In the genomic region with DNA sequence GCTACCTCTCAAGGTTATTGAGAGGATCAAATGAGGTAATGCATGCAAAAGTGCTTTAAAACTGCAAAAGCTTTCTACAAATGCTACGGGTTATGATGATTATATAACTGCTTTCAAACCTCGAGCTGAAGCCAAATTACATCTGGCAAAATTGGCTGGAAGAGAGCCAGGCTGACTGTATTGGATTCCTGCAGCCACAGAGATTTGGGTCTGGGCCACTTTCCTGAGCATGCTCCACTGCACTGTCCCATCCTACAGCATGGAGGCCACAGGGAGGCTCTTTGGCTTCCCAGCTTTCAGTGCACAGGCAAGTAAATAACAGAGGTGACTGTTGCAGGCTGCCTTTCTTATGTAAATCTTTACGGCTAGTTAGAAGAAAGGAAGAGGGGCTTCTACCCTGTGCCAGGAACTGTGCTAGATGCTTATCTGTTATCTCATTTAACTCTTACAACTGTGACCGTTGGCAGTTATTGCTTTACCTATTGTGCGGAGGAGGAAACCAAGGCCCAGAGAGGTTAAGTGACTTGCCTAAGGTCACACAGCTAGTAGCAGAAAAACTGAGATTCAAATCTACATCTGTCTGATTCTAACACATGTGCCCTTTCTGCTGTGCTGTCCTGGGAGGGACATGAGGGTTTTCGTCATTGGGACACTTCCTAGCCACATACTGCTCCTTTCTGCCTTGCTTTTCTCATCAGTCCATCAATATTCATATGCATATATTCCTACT, we compare ENCODE assay signal across 2 cellular contexts.
TF ChIP-seq lines count a peak whose summit lies in the region.

No MANE protein-coding gene starts in this region.

TF ChIP-seq in SK-N-SH, 30 proteins besides CTCF, POLR2A, EP300 and RAD21 (continued from another document):
- TF ChIP-seq, protein P1, sequence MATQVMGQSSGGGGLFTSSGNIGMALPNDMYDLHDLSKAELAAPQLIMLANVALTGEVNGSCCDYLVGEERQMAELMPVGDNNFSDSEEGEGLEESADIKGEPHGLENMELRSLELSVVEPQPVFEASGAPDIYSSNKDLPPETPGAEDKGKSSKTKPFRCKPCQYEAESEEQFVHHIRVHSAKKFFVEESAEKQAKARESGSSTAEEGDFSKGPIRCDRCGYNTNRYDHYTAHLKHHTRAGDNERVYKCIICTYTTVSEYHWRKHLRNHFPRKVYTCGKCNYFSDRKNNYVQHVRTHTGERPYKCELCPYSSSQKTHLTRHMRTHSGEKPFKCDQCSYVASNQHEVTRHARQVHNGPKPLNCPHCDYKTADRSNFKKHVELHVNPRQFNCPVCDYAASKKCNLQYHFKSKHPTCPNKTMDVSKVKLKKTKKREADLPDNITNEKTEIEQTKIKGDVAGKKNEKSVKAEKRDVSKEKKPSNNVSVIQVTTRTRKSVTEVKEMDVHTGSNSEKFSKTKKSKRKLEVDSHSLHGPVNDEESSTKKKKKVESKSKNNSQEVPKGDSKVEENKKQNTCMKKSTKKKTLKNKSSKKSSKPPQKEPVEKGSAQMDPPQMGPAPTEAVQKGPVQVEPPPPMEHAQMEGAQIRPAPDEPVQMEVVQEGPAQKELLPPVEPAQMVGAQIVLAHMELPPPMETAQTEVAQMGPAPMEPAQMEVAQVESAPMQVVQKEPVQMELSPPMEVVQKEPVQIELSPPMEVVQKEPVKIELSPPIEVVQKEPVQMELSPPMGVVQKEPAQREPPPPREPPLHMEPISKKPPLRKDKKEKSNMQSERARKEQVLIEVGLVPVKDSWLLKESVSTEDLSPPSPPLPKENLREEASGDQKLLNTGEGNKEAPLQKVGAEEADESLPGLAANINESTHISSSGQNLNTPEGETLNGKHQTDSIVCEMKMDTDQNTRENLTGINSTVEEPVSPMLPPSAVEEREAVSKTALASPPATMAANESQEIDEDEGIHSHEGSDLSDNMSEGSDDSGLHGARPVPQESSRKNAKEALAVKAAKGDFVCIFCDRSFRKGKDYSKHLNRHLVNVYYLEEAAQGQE (IDR thresholded peaks at IDR 0.05; ENCODE audit: low read depth, low read length) = no peak
TF ChIP-seq in SK-N-SH: peak in this region for 1.

TF ChIP-seq in SK-N-SH treated with all-trans-retinoic acid at 6 μM for 48 hours, 23 proteins besides CTCF, POLR2A, EP300 and RAD21 (continued from another document):
- TF ChIP-seq, protein P2, sequence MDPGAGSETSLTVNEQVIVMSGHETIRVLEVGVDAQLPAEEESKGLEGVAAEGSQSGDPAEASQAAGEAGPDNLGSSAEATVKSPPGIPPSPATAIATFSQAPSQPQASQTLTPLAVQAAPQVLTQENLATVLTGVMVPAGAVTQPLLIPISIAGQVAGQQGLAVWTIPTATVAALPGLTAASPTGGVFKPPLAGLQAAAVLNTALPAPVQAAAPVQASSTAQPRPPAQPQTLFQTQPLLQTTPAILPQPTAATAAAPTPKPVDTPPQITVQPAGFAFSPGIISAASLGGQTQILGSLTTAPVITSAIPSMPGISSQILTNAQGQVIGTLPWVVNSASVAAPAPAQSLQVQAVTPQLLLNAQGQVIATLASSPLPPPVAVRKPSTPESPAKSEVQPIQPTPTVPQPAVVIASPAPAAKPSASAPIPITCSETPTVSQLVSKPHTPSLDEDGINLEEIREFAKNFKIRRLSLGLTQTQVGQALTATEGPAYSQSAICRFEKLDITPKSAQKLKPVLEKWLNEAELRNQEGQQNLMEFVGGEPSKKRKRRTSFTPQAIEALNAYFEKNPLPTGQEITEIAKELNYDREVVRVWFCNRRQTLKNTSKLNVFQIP (CRISPR knock-in tag; IDR thresholded peaks at IDR 0.05; ENCODE audit: borderline replicate concordance, low read depth) = no peak
- TF ChIP-seq ZFP3 (CRISPR knock-in tag; IDR thresholded peaks at IDR 0.05) (no peak), OSR1 (CRISPR knock-in tag; IDR thresholded peaks at IDR 0.05) (no peak), GLIS3 (CRISPR knock-in tag; IDR thresholded peaks at IDR 0.05) (no peak), SNAI2 (CRISPR knock-in tag; IDR thresholded peaks at IDR 0.05) (no peak), TCF4 (CRISPR knock-in tag; IDR thresholded peaks at IDR 0.05; ENCODE audit: borderline replicate concordance) (no peak), ZNF8 (CRISPR knock-in tag; IDR thresholded peaks at IDR 0.05) (no peak), ISL1 (CRISPR knock-in tag; IDR thresholded peaks at IDR 0.05) (no peak), PPARA (CRISPR knock-in tag; IDR thresholded peaks at IDR 0.05; ENCODE audit: borderline replicate concordance) (no peak), ESRRG (CRISPR knock-in tag; IDR thresholded peaks at IDR 0.05) (no peak), BACH2 (CRISPR knock-in tag; IDR thresholded peaks at IDR 0.05; ENCODE audit: borderline replicate concordance) (no peak)
- TF ChIP-seq, protein P3, sequence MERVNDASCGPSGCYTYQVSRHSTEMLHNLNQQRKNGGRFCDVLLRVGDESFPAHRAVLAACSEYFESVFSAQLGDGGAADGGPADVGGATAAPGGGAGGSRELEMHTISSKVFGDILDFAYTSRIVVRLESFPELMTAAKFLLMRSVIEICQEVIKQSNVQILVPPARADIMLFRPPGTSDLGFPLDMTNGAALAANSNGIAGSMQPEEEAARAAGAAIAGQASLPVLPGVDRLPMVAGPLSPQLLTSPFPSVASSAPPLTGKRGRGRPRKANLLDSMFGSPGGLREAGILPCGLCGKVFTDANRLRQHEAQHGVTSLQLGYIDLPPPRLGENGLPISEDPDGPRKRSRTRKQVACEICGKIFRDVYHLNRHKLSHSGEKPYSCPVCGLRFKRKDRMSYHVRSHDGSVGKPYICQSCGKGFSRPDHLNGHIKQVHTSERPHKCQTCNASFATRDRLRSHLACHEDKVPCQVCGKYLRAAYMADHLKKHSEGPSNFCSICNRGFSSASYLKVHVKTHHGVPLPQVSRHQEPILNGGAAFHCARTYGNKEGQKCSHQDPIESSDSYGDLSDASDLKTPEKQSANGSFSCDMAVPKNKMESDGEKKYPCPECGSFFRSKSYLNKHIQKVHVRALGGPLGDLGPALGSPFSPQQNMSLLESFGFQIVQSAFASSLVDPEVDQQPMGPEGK (CRISPR knock-in tag; IDR thresholded peaks at IDR 0.05; ENCODE audit: borderline replicate concordance) = no peak
- TF ChIP-seq, protein P4, sequence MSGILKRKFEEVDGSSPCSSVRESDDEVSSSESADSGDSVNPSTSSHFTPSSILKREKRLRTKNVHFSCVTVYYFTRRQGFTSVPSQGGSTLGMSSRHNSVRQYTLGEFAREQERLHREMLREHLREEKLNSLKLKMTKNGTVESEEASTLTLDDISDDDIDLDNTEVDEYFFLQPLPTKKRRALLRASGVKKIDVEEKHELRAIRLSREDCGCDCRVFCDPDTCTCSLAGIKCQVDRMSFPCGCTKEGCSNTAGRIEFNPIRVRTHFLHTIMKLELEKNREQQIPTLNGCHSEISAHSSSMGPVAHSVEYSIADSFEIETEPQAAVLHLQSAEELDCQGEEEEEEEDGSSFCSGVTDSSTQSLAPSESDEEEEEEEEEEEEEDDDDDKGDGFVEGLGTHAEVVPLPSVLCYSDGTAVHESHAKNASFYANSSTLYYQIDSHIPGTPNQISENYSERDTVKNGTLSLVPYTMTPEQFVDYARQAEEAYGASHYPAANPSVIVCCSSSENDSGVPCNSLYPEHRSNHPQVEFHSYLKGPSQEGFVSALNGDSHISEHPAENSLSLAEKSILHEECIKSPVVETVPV (CRISPR knock-in tag; IDR thresholded peaks at IDR 0.05) = no peak
